8 cellular contexts compared by ENCODE assay signal in genomic region chr17:44326867-44327444, GRCh38. TPM values are rescaled to one million over a fixed set of nuclear protein-coding genes. Genes with fewer than 3 reads are reported as not detected.
DNase-seq lines count a peak whose midpoint lies in the region; ATAC-seq and TF ChIP-seq lines count a peak whose summit lies in the region.

No MANE protein-coding gene starts in this region.

- TF ChIP-seq CTCF in DND-41 (IDR thresholded peaks at IDR 0.05; ENCODE audit: borderline replicate concordance, extremely low read depth, low read length, poor library complexity, severe bottlenecking) (no peak), parathyroid adenoma (IDR thresholded peaks at IDR 0.05) (no peak)

- H3K27ac Mint-ChIP-seq in activated naive CD4-positive, alpha-beta T cell treated with anti-CD3 and anti-CD28 coated beads for 36 hours = peak overlapping the region; percentile 85

- peaks cover 1% of the 10 kb centered on the region for H3K36me3 Mint-ChIP-seq in activated naive CD4-positive, alpha-beta T cell treated with anti-CD3 and anti-CD28 coated beads for 36 hours (ENCODE audit: low read depth)

- H3K9ac ChIP-seq in DND-41 (ENCODE audit: low read depth, low read length) (peak overlapping the region; percentile 35), parathyroid adenoma (no peak overlapping the region)

- ATAC-seq in DND-41 (ENCODE audit: insufficient read depth, low read depth) = peak; percentile 92

- intact Hi-C loops in activated naive CD4-positive, alpha-beta T cell treated with anti-CD3 and anti-CD28 coated beads for 36 hours (cut with micrococcal nuclease) = loop anchor here (1.0 to 5.0 kb wide), 2 partner anchors 18 to 260 kb away; partner anchors contain the start of genes GRN and LSM12

- CTCF ChIA-PET in activated naive CD4-positive, alpha-beta T cell treated with anti-CD3 and anti-CD28 coated beads for 36 hours (lab: Charles Lee) = interaction anchor here (1.1 kb wide), 1 partner anchor 117 kb away, joined by 6 read pairs; no protein-coding TSS in a partner anchor

- H3K36me3 ChIP-seq in DND-41 (ENCODE audit: insufficient read depth, low read length) (peaks cover 7% of the 10 kb centered on the region), parathyroid adenoma (ENCODE audit: control insufficient read depth, insufficient read depth, low read length) (no peaks in the 10 kb centered on the region), thymus (ENCODE audit: control insufficient read depth, insufficient read depth) (peaks cover 5% of the 10 kb centered on the region)

- H3K27ac ChIP-seq in DND-41 (ENCODE audit: low read length) (0 out of 2 replicates have a peak overlapping the region, but pooled peaks have one; percentile 31), parathyroid adenoma (no peak overlapping the region), thymus (ENCODE audit: low read depth) (peak overlapping the region; percentile 5)

- H3K4me3 Mint-ChIP-seq in activated naive CD4-positive, alpha-beta T cell treated with anti-CD3 and anti-CD28 coated beads for 36 hours = peak overlapping the region; percentile 69

- H3K79me2 ChIP-seq in DND-41 (ENCODE audit: insufficient read depth, low read length) (peaks cover 23% of the 10 kb centered on the region), parathyroid adenoma (peaks cover 9% of the 10 kb centered on the region)

- H3K9me3 ChIP-seq in DND-41 (ENCODE audit: insufficient read depth, low read length, severe bottlenecking) (no peaks in the 10 kb centered on the region), parathyroid adenoma (ENCODE audit: control insufficient read depth, low read length) (no peaks in the 10 kb centered on the region), thymus (ENCODE audit: control insufficient read depth) (no peaks in the 10 kb centered on the region)

- peak overlapping the region in 1 of 2 experiments; percentile 48; a peak in 2 of 4 replicates for H3K4me3 ChIP-seq in DND-41 (ENCODE audit: low read depth in 1 of 2, low read length in 2 of 2)
- H3K4me3 ChIP-seq in parathyroid adenoma (ENCODE audit: low read depth, low read length) = peak overlapping the region; percentile 3
- peak overlapping the region; percentile 89 for H3K4me3 ChIP-seq in thymus (ENCODE audit: low read length)

- no peaks in the 10 kb centered on the region for H3K9me3 Mint-ChIP-seq in activated naive CD4-positive, alpha-beta T cell treated with anti-CD3 and anti-CD28 coated beads for 36 hours

- H3K4me1 ChIP-seq in DND-41 (ENCODE audit: insufficient read depth, low read length) (peaks cover 51% of the 10 kb centered on the region), parathyroid adenoma (peaks cover 11% of the 10 kb centered on the region), thymus (ENCODE audit: control insufficient read depth, insufficient read depth, low read length) (peaks cover 5% of the 10 kb centered on the region)

- H3K4me1 Mint-ChIP-seq in activated naive CD4-positive, alpha-beta T cell treated with anti-CD3 and anti-CD28 coated beads for 36 hours (ENCODE audit: low read depth) = peaks cover 36% of the 10 kb centered on the region

- H3K4me2 ChIP-seq in DND-41 (ENCODE audit: insufficient read depth, low read length) = peak overlapping the region; percentile 57
- peak overlapping the region; percentile 3 for H3K4me2 ChIP-seq in parathyroid adenoma (ENCODE audit: low read length)

- H2AFZ ChIP-seq in DND-41 (ENCODE audit: low read depth, low read length) = peak overlapping the region; percentile 72
- H2AFZ ChIP-seq in parathyroid adenoma = peak overlapping the region; percentile 61

- 32% methylated on average over 30 of the region's 30 CpGs for WGBS in thymus

- H4K20me1 ChIP-seq in DND-41 (ENCODE audit: insufficient read depth, low read length) = peaks cover 10% of the 10 kb centered on the region

- H3K27me3 ChIP-seq in DND-41 (ENCODE audit: insufficient read depth, low read length, poor library complexity) = no peaks in the 10 kb centered on the region
- no peaks in the 10 kb centered on the region for H3K27me3 ChIP-seq in parathyroid adenoma (ENCODE audit: control insufficient read depth, insufficient read depth, low read length)
- peaks cover 8% of the 10 kb centered on the region for H3K27me3 ChIP-seq in thymus (ENCODE audit: control insufficient read depth, insufficient read depth)

- DNase-seq in DND-41 (peak; percentile 97), HCEC 1CT (peak; percentile 98), NCI-H1092 treated with DMSO at 0.1 percent for 48 hours (lab: John Stamatoyannopoulos, UW) (peak; percentile 96), SK-N-DZ (ENCODE audit: low spot score) (peak; percentile 98), germinal center (ENCODE audit: low spot score) (peak; percentile 95)
- peak; percentile 94 for DNase-seq in activated naive CD4-positive, alpha-beta T cell treated with anti-CD3 and anti-CD28 coated beads for 36 hours

- no peaks in the 10 kb centered on the region for H3K27me3 Mint-ChIP-seq in activated naive CD4-positive, alpha-beta T cell treated with anti-CD3 and anti-CD28 coated beads for 36 hours (ENCODE audit: low read depth)

RNA-seq across cellular contexts. Expression of gene SLC25A39, which starts 2.3 kb away (rescaled TPM):
- polyA plus RNA-seq in SK-N-DZ (2014; cell fraction: cytosol; rRNA removed) = 174 and 211 TPM in 2 replicates
- polyA plus RNA-seq in SK-N-DZ (2014; cell fraction: nucleus; rRNA removed) = 298 and 413 TPM in 2 replicates
- total RNA-seq in activated naive CD4-positive, alpha-beta T cell treated with anti-CD3 and anti-CD28 coated beads for 36 hours = 100 to 1,000 TPM; 146 to 149 TPM
- 93.8 TPM for polyA plus RNA-seq in thymus

RNA-seq across cellular contexts. Expression of gene GRN, which starts 18.1 kb away (rescaled TPM):
- polyA plus RNA-seq in SK-N-DZ (2014; cell fraction: cytosol; rRNA removed) = 85.7 and 87.8 TPM in 2 replicates
- polyA plus RNA-seq in SK-N-DZ (2014; cell fraction: nucleus; rRNA removed) = 83.0 and 119 TPM in 2 replicates
- total RNA-seq in activated naive CD4-positive, alpha-beta T cell treated with anti-CD3 and anti-CD28 coated beads for 36 hours = 10 to 100 TPM; 47.1 to 50.5 TPM
- 93.0 TPM for polyA plus RNA-seq in thymus

RNA-seq across cellular contexts. Expression of gene RUNDC3A, which starts 18.6 kb away (rescaled TPM):
- polyA plus RNA-seq in SK-N-DZ (2014; cell fraction: cytosol; rRNA removed) = 69.8 TPM in 2 replicates
- polyA plus RNA-seq in SK-N-DZ (2014; cell fraction: nucleus; rRNA removed) = 158 and 175 TPM in 2 replicates
- total RNA-seq in activated naive CD4-positive, alpha-beta T cell treated with anti-CD3 and anti-CD28 coated beads for 36 hours = under 1 TPM in 1 of 2 experiments, not detected in 1; 0.17 TPM
- polyA plus RNA-seq in thymus = 4.9 TPM

RNA-seq across cellular contexts. Expression of gene FAM171A2, which starts 36.7 kb away (rescaled TPM):
- polyA plus RNA-seq in SK-N-DZ (2014; cell fraction: cytosol; rRNA removed) = 56.5 and 58.8 TPM in 2 replicates
- polyA plus RNA-seq in SK-N-DZ (2014; cell fraction: nucleus; rRNA removed) = 32.7 and 44.7 TPM in 2 replicates
- total RNA-seq in activated naive CD4-positive, alpha-beta T cell treated with anti-CD3 and anti-CD28 coated beads for 36 hours = under 1 TPM; 0.12 to 0.21 TPM
- polyA plus RNA-seq in thymus = 0.39 TPM

RNA-seq across cellular contexts. Expression of gene SLC4A1, which starts 59.0 kb away (rescaled TPM):
- 0.03 TPM in 1 of 2 replicates, not detected in the other for polyA plus RNA-seq in SK-N-DZ (2014; cell fraction: cytosol; rRNA removed)
- polyA plus RNA-seq in SK-N-DZ (2014; cell fraction: nucleus; rRNA removed) = not detected in 2 replicates
- total RNA-seq in activated naive CD4-positive, alpha-beta T cell treated with anti-CD3 and anti-CD28 coated beads for 36 hours = not detected
- polyA plus RNA-seq in thymus = 0.37 TPM
